In genomic region chr2:43227830-43228280, GRCh38 we compare ENCODE assay signal across 8 cellular contexts. TPM values are rescaled to one million over a fixed set of nuclear protein-coding genes. Genes with fewer than 3 reads are reported as not detected.
A peak's percentile ranks its signal among the peaks of the same experiment; 100 is the strongest.
DNase-seq lines count a peak whose midpoint lies in the region; ATAC-seq and TF ChIP-seq lines count a peak whose summit lies in the region.

No MANE protein-coding gene starts in this region.

- H3K9me3 ChIP-seq in BE2C, result no peaks in the 10 kb centered on the region
- no peaks in the 10 kb centered on the region for H3K9me3 ChIP-seq in breast epithelium
- H3K9me3 ChIP-seq in mononuclear cell (ENCODE audit: low read depth, low read length), result no peaks in the 10 kb centered on the region

- H3K27me3 ChIP-seq in BE2C, result no peaks in the 10 kb centered on the region
- H3K27me3 ChIP-seq in breast epithelium, result no peaks in the 10 kb centered on the region
- H3K27me3 ChIP-seq in mononuclear cell (ENCODE audit: insufficient read depth, low read length), result no peaks in the 10 kb centered on the region

- H3K27ac ChIP-seq in breast epithelium, result peak overlapping the region; percentile 99

- ATAC-seq in HG03103 (IDR thresholded peaks at IDR 0.05; ENCODE audit: low read depth, unreplicated experiment) (peak; percentile 7), HG02571 (IDR thresholded peaks at IDR 0.05; ENCODE audit: unreplicated experiment) (no peak), GM21447 (IDR thresholded peaks at IDR 0.05; ENCODE audit: unreplicated experiment) (no peak)

- H3K36me3 ChIP-seq in BE2C, result peaks cover 23% of the 10 kb centered on the region
- H3K36me3 ChIP-seq in breast epithelium, result peaks cover 5% of the 10 kb centered on the region

- H3K4me3 ChIP-seq in BE2C (ENCODE audit: low read depth, low read length) (peak overlapping the region; percentile 83), breast epithelium (peak overlapping the region; percentile 69 to 96 (median 91)), mononuclear cell (ENCODE audit: low read length) (peak overlapping the region; percentile 99)

- intact Hi-C loops in breast epithelium (cut with DNase I; ENCODE audit: low total_unique reads), result loop anchor here (5.0 to 10.0 kb wide), 4 partner anchors 203 to 393 kb away; no protein-coding TSS in a partner anchor

- TF ChIP-seq POLR2A in breast epithelium (IDR thresholded peaks at IDR 0.05), result no peak

- DNase-seq in BE2C (no peak), breast epithelium (ENCODE audit: low spot score in 2 of 2) (no peak), NCI-H1105 treated with DMSO at 0.1 percent for 48 hours (lab: John Stamatoyannopoulos, UW) (no peak), NCI-H774 (lab: John Stamatoyannopoulos, UW) (no peak)

- TF ChIP-seq CTCF in BE2C (IDR thresholded peaks at IDR 0.05; ENCODE audit: low read depth, low read length) (0 out of 2 replicates have a peak, but pooled peaks have one; percentile 31), breast epithelium (IDR thresholded peaks at IDR 0.05) (no peak)

- H3K4me1 ChIP-seq in BE2C, result peaks cover 7% of the 10 kb centered on the region
- peaks cover 0 to 16% of the 10 kb centered on the region in 2 donors for H3K4me1 ChIP-seq in breast epithelium
- H3K4me1 ChIP-seq in mononuclear cell (ENCODE audit: insufficient read depth, low read length), result peaks cover 52% of the 10 kb centered on the region

RNA-seq across cellular contexts. Expression of gene ZFP36L2, which starts 1.4 kb away (rescaled TPM):
- 17.9 TPM for polyA plus RNA-seq in BE2C (2012; ENCODE audit: insufficient read depth, insufficient read length, low read depth)
- 100 to 1,000 TPM; 111 to 155 (median 124) TPM for total RNA-seq in breast epithelium
- 144 TPM for total RNA-seq in mononuclear cell
